Comparison of ENCODE assay signal across 15 cellular contexts in genomic region chr19:15225797-15226196, GRCh38. TPM values are rescaled to one million over a fixed set of nuclear protein-coding genes. Genes with fewer than 3 reads are reported as not detected.
DNase-seq lines count a peak whose midpoint lies in the region; ATAC-seq, FAIRE-seq and TF ChIP-seq lines count a peak whose summit lies in the region.
"Had no signal": no experiment of that assay in that cellular context is flagged by ENCODE, and none has a peak within 500 bp of the region (broad histone marks: within the 10 kb centered on the region; RNA-seq: fewer than 3 reads in every experiment).

No MANE protein-coding gene starts in this region.

- no peak for TF ChIP-seq RAD21 in liver (IDR thresholded peaks at IDR 0.05)
- TF ChIP-seq RAD21 in HepG2 (CRISPR knock-in tag; IDR thresholded peaks at IDR 0.05), result no peak

- H3K4me3 ChIP-seq in heart left ventricle, result no peak overlapping the region
- H3K4me3 ChIP-seq in right cardiac atrium (ENCODE audit: low read length), result no peak overlapping the region
- H3K4me3 ChIP-seq in liver (ENCODE audit: low read depth in 1 of 3, low read length in 3 of 3), result no peak overlapping the region
- no peak overlapping the region for H3K4me3 ChIP-seq in HepG2 (replicated peaks in 1 of 3; ENCODE audit: insufficient read depth in 1 of 3, low read depth in 2 of 3, low read length in 3 of 3)
- H3K4me3 ChIP-seq in osteoblast (ENCODE audit: insufficient read depth, low read length), result no peak overlapping the region
- no peak overlapping the region for H3K4me3 ChIP-seq in uterus
- H3K4me3 ChIP-seq: BLaER1, GM23248 had no signal

- WGBS in heart left ventricle, 4 donors, result 58 to 80% (median 76%) methylated on average over 2 to 5 of the region's 5 CpGs
- 62% methylated on average over 5 of the region's 5 CpGs for WGBS in right cardiac atrium
- WGBS in liver, result 85% methylated on average over 5 of the region's 5 CpGs
- 47% methylated on average over 3 of the region's 5 CpGs for WGBS in HepG2 (ENCODE audit: low lambda C conversion rate)

- H3K4me1 ChIP-seq in heart left ventricle (peaks cover 0 to 24% (median 12%) of the 10 kb centered on the region in 12 donors), right cardiac atrium (ENCODE audit: control insufficient read depth, insufficient read depth, low read length) (no peaks in the 10 kb centered on the region), liver (ENCODE audit: control insufficient read depth in 4 of 4, insufficient read depth in 4 of 4, low read length in 3 of 4) (peaks cover 2 to 10% (median 5%) of the 10 kb centered on the region in 4 donors), HepG2 (ENCODE audit: insufficient read depth, low read length) (peaks cover 6% of the 10 kb centered on the region), osteoblast (ENCODE audit: insufficient read depth, low read length) (peaks cover 15% of the 10 kb centered on the region), uterus (no peaks in the 10 kb centered on the region)

- no peak for TF ChIP-seq POLR2A in heart left ventricle (IDR thresholded peaks at IDR 0.05)
- no peak for TF ChIP-seq POLR2A in HepG2 (IDR thresholded peaks at IDR 0.05; ENCODE audit: insufficient read depth in 1 of 2, low read depth in 2 of 2, low read length in 2 of 2)
- TF ChIP-seq POLR2A in uterus (IDR thresholded peaks at IDR 0.05), result no peak

- CTCF ChIA-PET in HepG2 (lab: Yijun Ruan, JAX; ENCODE audit: low intra/inter-chr PET ratio, low total read pairs), result no interaction called here

- peak overlapping the region in 10 of 12 donors; percentile 42 to 92 (median 68) for H3K27ac ChIP-seq in heart left ventricle
- no peak overlapping the region for H3K27ac ChIP-seq in right cardiac atrium (ENCODE audit: low read length)
- no peak overlapping the region for H3K27ac ChIP-seq in liver (ENCODE audit: low read depth in 1 of 2, low read length in 2 of 2)
- H3K27ac ChIP-seq in HepG2 (ENCODE audit: extremely low read length, insufficient read depth, low read length), result no peak overlapping the region
- H3K27ac ChIP-seq in osteoblast (ENCODE audit: low read depth, low read length), result no peak overlapping the region
- peak overlapping the region; percentile 6 to 59 for H3K27ac ChIP-seq in uterus
- H3K27ac ChIP-seq: BLaER1, GM23248 had no signal

- no peaks in the 10 kb centered on the region for H3K79me2 ChIP-seq in HepG2 (ENCODE audit: insufficient read depth, low read length)
- no peaks in the 10 kb centered on the region for H3K79me2 ChIP-seq in osteoblast (ENCODE audit: insufficient read depth, low read length)

- TF ChIP-seq EP300 in HepG2 (IDR thresholded peaks at IDR 0.05; ENCODE audit: low read depth in 2 of 2, low read length in 2 of 2), result no peak
- TF ChIP-seq EP300 in HepG2 (CRISPR knock-in tag; IDR thresholded peaks at IDR 0.05; ENCODE audit: borderline replicate concordance), result no peak

- intact Hi-C loops in heart left ventricle (cut with DNase I), result no loop called here
- intact Hi-C loops in right cardiac atrium (cut with DNase I), result no loop called here
- intact Hi-C loops in HepG2 (cut with micrococcal nuclease; ENCODE audit: unreplicated experiment), result no loop called here
- intact Hi-C loops in uterus (cut with DNase I; ENCODE audit: low total_unique reads), result no loop called here

- H3K9ac ChIP-seq in liver (ENCODE audit: low read depth in 1 of 2, low read length in 2 of 2) (no peak overlapping the region), HepG2 (ENCODE audit: insufficient read depth, low read depth, low read length) (no peak overlapping the region)
- H3K9ac ChIP-seq: BLaER1, GM23248 had no signal

- H3K4me2 ChIP-seq in HepG2 (ENCODE audit: low read depth, low read length) (no peak overlapping the region), osteoblast (ENCODE audit: insufficient read depth, low read length) (no peak overlapping the region)
- H3K4me2 ChIP-seq: BLaER1 had no signal

- DNase-seq in heart left ventricle (peak in 4 of 5 donors; percentile 49 to 56 (median 50)), right cardiac atrium (no peak), HepG2 (ENCODE audit: low spot score) (no peak), osteoblast (ENCODE audit: insufficient read length, low spot score, missing footprints) (peak; percentile 71), uterus (no peak), NCI-H1436 treated with DMSO at 0.1 percent for 48 hours (lab: John Stamatoyannopoulos, UW) (no peak), NCI-H1092 (lab: John Stamatoyannopoulos, UW) (no peak)
- DNase-seq: 8988T; AML-193; Caco-2; CD8-positive, alpha-beta memory T cell; GM23248 had no signal

- no peaks in the 10 kb centered on the region for H4K20me1 ChIP-seq in HepG2 (ENCODE audit: insufficient read depth, low read length)
- no peaks in the 10 kb centered on the region for H4K20me1 ChIP-seq in osteoblast (ENCODE audit: insufficient read depth, low read length)

- TF ChIP-seq CTCF in heart left ventricle (IDR thresholded peaks at IDR 0.05) (no peak), liver (IDR thresholded peaks at IDR 0.05; ENCODE audit: low read depth, low read length, missing input control) (no peak), HepG2 (CRISPR knock-in tag; IDR thresholded peaks at IDR 0.05) (no peak), osteoblast (IDR thresholded peaks at IDR 0.05; ENCODE audit: extremely low read depth, low read depth, low read length) (no peak), uterus (IDR thresholded peaks at IDR 0.05) (no peak)

- H3K27me3 ChIP-seq in heart left ventricle (peaks cover 0 to 5% (median 0%) of the 10 kb centered on the region in 9 donors), right cardiac atrium (ENCODE audit: control insufficient read depth, insufficient read depth) (no peaks in the 10 kb centered on the region), liver (ENCODE audit: control insufficient read depth in 4 of 4, insufficient read depth in 4 of 4, low read length in 3 of 4) (peaks cover 0 to 4% (median 0%) of the 10 kb centered on the region in 4 donors), HepG2 (ENCODE audit: control insufficient read depth in 1 of 2, insufficient read depth in 2 of 2, low read length in 2 of 2) (peaks cover 0 to 7% of the 10 kb centered on the region in 2 experiments; a peak in 1 of 5 replicates), osteoblast (ENCODE audit: insufficient read depth, low read length) (no peaks in the 10 kb centered on the region), uterus (no peaks in the 10 kb centered on the region)

- ATAC-seq in heart left ventricle, result peak in 2 of 4 donors; percentile 1 to 21
- ATAC-seq in right cardiac atrium, result no peak
- no peak for ATAC-seq in HepG2

- H3K9me3 ChIP-seq in heart left ventricle (no peaks in the 10 kb centered on the region), right cardiac atrium (ENCODE audit: control insufficient read depth, low read length) (no peaks in the 10 kb centered on the region), liver (ENCODE audit: control insufficient read depth in 4 of 4, low read length in 3 of 4) (no peaks in the 10 kb centered on the region), HepG2 (ENCODE audit: low read length) (no peaks in the 10 kb centered on the region), osteoblast (ENCODE audit: low read depth, low read length) (no peaks in the 10 kb centered on the region), uterus (no peaks in the 10 kb centered on the region)
- H3K9me3 ChIP-seq: BLaER1, Caco-2 had no signal

- no TSS peak for BruUV-seq in HepG2 (replicated peaks; lab: Mats Ljungman, UMichigan)

- in situ Hi-C loops in HepG2 (cut with HindIII; ENCODE audit: extremely low pct_ligation_motif_present, low pct_unique_long_range_greater_than_20kb), result no loop called here

- no peak for FAIRE-seq in HepG2 (lab: Jason Lieb, UNC)
- FAIRE-seq: H54 had no signal

- H3K36me3 ChIP-seq in heart left ventricle (no peaks in the 10 kb centered on the region), liver (ENCODE audit: control insufficient read depth in 4 of 4, insufficient read depth in 3 of 4, low read depth in 1 of 4, low read length in 3 of 4) (no peaks in the 10 kb centered on the region), HepG2 (replicated peaks in 1 of 2; ENCODE audit: control insufficient read depth in 1 of 2, insufficient read depth in 2 of 2, low read length in 2 of 2) (no peaks in the 10 kb centered on the region), osteoblast (ENCODE audit: insufficient read depth, low read length) (no peaks in the 10 kb centered on the region), uterus (no peaks in the 10 kb centered on the region)
- H3K36me3 ChIP-seq: BLaER1 had no signal

- POLR2A ChIA-PET in HepG2 (lab: Yijun Ruan, JAX), result interaction anchor here (0.7 to 1.4 kb wide), 2 partner anchors 10 to 23 kb away, joined by 3 to 4 read pairs; no protein-coding TSS in a partner anchor

- H2AFZ ChIP-seq in HepG2 (ENCODE audit: low read length) (no peak overlapping the region), osteoblast (ENCODE audit: low read length) (no peak overlapping the region)
- H2AFZ ChIP-seq: GM23248 had no signal

RNA-seq across cellular contexts. Expression of gene EPHX3, which starts 6.5 kb away (rescaled TPM):
- total RNA-seq in heart left ventricle (1 to 10 TPM in 1 of 9 donors, under 1 TPM in 5, not detected in 3; 0.12 to 1.3 (median 0.14) TPM), right cardiac atrium (under 1 TPM in 2 of 4 donors, not detected in 2; 0.11 to 0.17 TPM), liver (under 1 TPM in 1 of 2 donors, not detected in 1; 0.25 TPM), HepG2 (2016; rRNA removed; fragmentation: Illumina TruSeq; extraction: Trizol) (0.07 TPM in 1 of 2 replicates, not detected in the other), osteoblast (0.29 TPM in 1 of 2 replicates, not detected in the other), uterus (under 1 TPM in 2 of 4 donors, not detected in 2; 0.35 to 0.64 TPM)
- polyA plus RNA-seq in heart left ventricle (under 1 TPM; 0.11 to 0.21 TPM), right cardiac atrium (0.09 TPM), liver (under 1 TPM; 0.17 to 0.21 TPM), HepG2 (2011; rRNA removed) (0.15 and 0.17 TPM in 2 replicates)
- not detected in 2 replicates for total RNA-seq in HepG2 (2016; cell fraction: cytosol; rRNA removed; fragmentation: Illumina TruSeq; extraction: Trizol; ENCODE audit: low read depth)
- total RNA-seq in HepG2 (2016; cell fraction: insoluble cytoplasmic fraction; rRNA removed; fragmentation: Illumina TruSeq; extraction: Trizol), result 0.06 TPM in 1 of 2 replicates, not detected in the other
- total RNA-seq in HepG2 (2016; cell fraction: membrane; rRNA removed; fragmentation: Illumina TruSeq; extraction: Trizol), result not detected in 2 replicates
- total RNA-seq in HepG2 (2016; cell fraction: nucleus; rRNA removed; fragmentation: Illumina TruSeq; extraction: Trizol), result not detected in 2 replicates
- 0.04 and 0.05 TPM in 2 replicates for polyA plus RNA-seq in HepG2 (2011; cell fraction: cytosol; rRNA removed)
- 0.78 and 0.82 TPM in 2 replicates for polyA plus RNA-seq in HepG2 (2011; cell fraction: nucleus; rRNA removed)
- 0.07 TPM in 1 of 2 replicates, not detected in the other for polyA plus RNA-seq in HepG2 (2012)
- polyA plus RNA-seq in HepG2 (2016; cell fraction: cytosol; fragmentation: Illumina TruSeq; extraction: Trizol; ENCODE audit: low read depth), result not detected in 2 replicates
- not detected in 2 replicates for polyA plus RNA-seq in HepG2 (2016; cell fraction: insoluble cytoplasmic fraction; fragmentation: Illumina TruSeq; extraction: Trizol; ENCODE audit: low read depth)
- 0.10 TPM in 1 of 2 replicates, not detected in the other for polyA plus RNA-seq in HepG2 (2016; cell fraction: membrane; fragmentation: Illumina TruSeq; extraction: Trizol; ENCODE audit: low read depth)
- polyA plus RNA-seq in HepG2 (2016; cell fraction: nucleus; fragmentation: Illumina TruSeq; extraction: Trizol; ENCODE audit: insufficient read depth, low read depth), result not detected in 2 replicates
- polyA minus RNA-seq in HepG2 (2011; rRNA and poly(A)+ RNA removed; ENCODE audit: low replicate concordance), result 0.76 and 0.96 TPM in 2 replicates
- polyA minus RNA-seq in HepG2 (2011; cell fraction: cytosol; rRNA and poly(A)+ RNA removed), result not detected in 2 replicates
- 0.99 and 1.2 TPM in 2 replicates for polyA minus RNA-seq in HepG2 (2011; cell fraction: nucleus; rRNA and poly(A)+ RNA removed)
- total RNA-seq: CD8-positive, alpha-beta memory T cell; GM23248 had no signal
- polyA plus RNA-seq: CD8-positive, alpha-beta memory T cell; GM23248 had no signal

RNA-seq across cellular contexts. Expression of gene NOTCH3, which starts 25.0 kb away (rescaled TPM):
- total RNA-seq in heart left ventricle, result 10 to 100 TPM; 20.9 to 77.2 (median 35.2) TPM
- polyA plus RNA-seq in heart left ventricle, result 10 to 100 TPM; 16.7 to 21.9 TPM
- total RNA-seq in right cardiac atrium, result 10 to 100 TPM; 11.3 to 22.1 (median 17.2) TPM
- 10.9 TPM for polyA plus RNA-seq in right cardiac atrium
- total RNA-seq in liver, result 1 to 10 TPM; 3.6 to 3.7 TPM
- 1 to 10 TPM in 1 of 2 donors, under 1 TPM in 1; 0.49 to 2.2 TPM for polyA plus RNA-seq in liver
- total RNA-seq in HepG2 (2016; rRNA removed; fragmentation: Illumina TruSeq; extraction: Trizol), result 0.09 TPM in 1 of 2 replicates, not detected in the other
- total RNA-seq in HepG2 (2016; cell fraction: cytosol; rRNA removed; fragmentation: Illumina TruSeq; extraction: Trizol; ENCODE audit: low read depth), result under 0.01 TPM in 1 of 2 replicates, not detected in the other
- 0.09 TPM in 1 of 2 replicates, not detected in the other for total RNA-seq in HepG2 (2016; cell fraction: insoluble cytoplasmic fraction; rRNA removed; fragmentation: Illumina TruSeq; extraction: Trizol)
- 0.03 TPM in 2 replicates for total RNA-seq in HepG2 (2016; cell fraction: membrane; rRNA removed; fragmentation: Illumina TruSeq; extraction: Trizol)
- total RNA-seq in HepG2 (2016; cell fraction: nucleus; rRNA removed; fragmentation: Illumina TruSeq; extraction: Trizol), result 0.44 and 0.93 TPM in 2 replicates
- 0.28 and 0.43 TPM in 2 replicates for polyA plus RNA-seq in HepG2 (2011; rRNA removed)
- 0.09 and 0.27 TPM in 2 replicates for polyA plus RNA-seq in HepG2 (2011; cell fraction: cytosol; rRNA removed)
- 1.4 and 2.1 TPM in 2 replicates for polyA plus RNA-seq in HepG2 (2011; cell fraction: nucleus; rRNA removed)
- 0.20 and 0.63 TPM in 2 replicates for polyA plus RNA-seq in HepG2 (2012)
- 0.01 and 0.02 TPM in 2 replicates for polyA plus RNA-seq in HepG2 (2016; cell fraction: cytosol; fragmentation: Illumina TruSeq; extraction: Trizol; ENCODE audit: low read depth)
- polyA plus RNA-seq in HepG2 (2016; cell fraction: insoluble cytoplasmic fraction; fragmentation: Illumina TruSeq; extraction: Trizol; ENCODE audit: low read depth), result 0.04 TPM in 1 of 2 replicates, not detected in the other
- polyA plus RNA-seq in HepG2 (2016; cell fraction: membrane; fragmentation: Illumina TruSeq; extraction: Trizol; ENCODE audit: low read depth), result 0.01 and 0.05 TPM in 2 replicates
- 0.29 and 0.71 TPM in 2 replicates for polyA plus RNA-seq in HepG2 (2016; cell fraction: nucleus; fragmentation: Illumina TruSeq; extraction: Trizol; ENCODE audit: insufficient read depth, low read depth)
- 0.54 and 1.5 TPM in 2 replicates for polyA minus RNA-seq in HepG2 (2011; rRNA and poly(A)+ RNA removed; ENCODE audit: low replicate concordance)
- polyA minus RNA-seq in HepG2 (2011; cell fraction: cytosol; rRNA and poly(A)+ RNA removed), result 0.70 and 0.79 TPM in 2 replicates
- 0.50 and 1.9 TPM in 2 replicates for polyA minus RNA-seq in HepG2 (2011; cell fraction: nucleus; rRNA and poly(A)+ RNA removed)
- 49.8 and 51.8 TPM in 2 replicates for total RNA-seq in osteoblast
- total RNA-seq in uterus, result 100 to 1,000 TPM in 2 of 4 donors, 10 to 100 TPM in 1, 1 to 10 TPM in 1; 9.4 to 166 (median 96.9) TPM
- polyA plus RNA-seq: CD8-positive, alpha-beta memory T cell had no signal

Comparison
In these comparisons a context has a peak if more than half of its experiments do, and no peak if none do; other contexts are left out.
1. DNase-seq: peak in heart left ventricle (4 of 5) and osteoblast (single experiment); none in right cardiac atrium (0 of 3), HepG2 (single experiment), uterus (0 of 2), NCI-H1436 treated with DMSO at 0.1 percent for 48 hours (single experiment) and NCI-H1092 (single experiment).
2. H3K27ac ChIP-seq: peak in heart left ventricle (10 of 12) and uterus (2 of 2); none in right cardiac atrium (single experiment), liver (0 of 2), HepG2 (single experiment) and osteoblast (single experiment).